ENCODE assay signal across 21 cellular contexts in genomic region chr1:2165636-2166035, GRCh38. TPM values are rescaled to one million over a fixed set of nuclear protein-coding genes. Genes with fewer than 3 reads are reported as not detected.
DNase-seq lines count a peak whose midpoint lies in the region; ATAC-seq, FAIRE-seq and TF ChIP-seq lines count a peak whose summit lies in the region.
"Had no signal": no experiment of that assay in that cellular context is flagged by ENCODE, and none has a peak within 500 bp of the region (broad histone marks: within the 10 kb centered on the region; RNA-seq: fewer than 3 reads in every experiment).

No MANE protein-coding gene starts in this region.

- peaks cover 0 to 31% of the 10 kb centered on the region in 2 experiments; a peak in 2 of 5 replicates for H3K4me1 ChIP-seq in K562 (replicated peaks in 1 of 2; ENCODE audit: control insufficient read depth in 2 of 2, insufficient read depth in 2 of 2, low read length in 2 of 2)
- no peaks in the 10 kb centered on the region for H3K4me1 ChIP-seq in spleen
- H3K4me1 ChIP-seq: BE2C, HAP-1 had no signal

- H3K9me3 ChIP-seq in K562 (replicated peaks; ENCODE audit: control insufficient read depth, insufficient read depth, low read depth, low read length) (peaks cover 10% of the 10 kb centered on the region), spleen (peaks cover 0 to 13% (median 0%) of the 10 kb centered on the region in 8 donors)
- H3K9me3 ChIP-seq: BE2C, HAP-1 had no signal

- BruUV-seq in K562 (replicated peaks; lab: Mats Ljungman, UMichigan): no TSS peak

- H3K9me1 ChIP-seq in K562 (ENCODE audit: control insufficient read depth, insufficient read depth, low read length): no peaks in the 10 kb centered on the region

- no peak for FAIRE-seq in K562 (lab: Jason Lieb, UNC)
- FAIRE-seq: A204.1, D721Med, GM12892 had no signal

- DNase-seq in H7 (peak; percentile 94), K562 (ENCODE audit: extremely low read depth in 1 of 4, low spot score in 3 of 4) (peak in 2 of 4 experiments; percentile 52 to 54), iPS-NIHi7 (ENCODE audit: extremely low spot score) (peak; percentile 82), COLO668 (lab: John Stamatoyannopoulos, UW; ENCODE audit: unreplicated experiment) (no peak), NCI-H446 treated with DMSO at 0.1 percent for 48 hours (lab: John Stamatoyannopoulos, UW) (no peak), spleen (no peak), hepatic stellate cell (ENCODE audit: low spot score) (no peak)
- DNase-seq: COR-L47, DMS153, DMS79 treated with DMSO at 0.1 percent for 48 hours, EL, GDM1, HFFc6, KBM-7 had no signal

- in situ Hi-C loops in K562 (cut with MboI): no loop called here

- intact Hi-C loops in K562 (cut with micrococcal nuclease): no loop called here
- intact Hi-C loops in spleen (cut with DNase I; ENCODE audit: low total_unique reads): no loop called here

- no peak for TF ChIP-seq EP300 in K562 (IDR thresholded peaks at IDR 0.05; ENCODE audit: low read length)

- H3K4me3 ChIP-seq in H7 (ENCODE audit: insufficient read depth, low read depth, low read length): no peak overlapping the region
- H3K4me3 ChIP-seq in K562: no peak overlapping the region
- H3K4me3 ChIP-seq in spleen: no peak overlapping the region
- H3K4me3 ChIP-seq: HAP-1 had no signal

- ATAC-seq in K562: peak; percentile 29; the same call in 2 of the 3 replicates

- H2AFZ ChIP-seq in K562 (ENCODE audit: low read depth, low read length): no peak overlapping the region

- TF ChIP-seq RAD21 in K562 (CRISPR knock-in tag; conservative IDR thresholded peaks at IDR 0.05 in 1 of 2, IDR thresholded peaks at IDR 0.05 in 1 of 2): no peak

- no peak overlapping the region for H3K4me2 ChIP-seq in K562 (ENCODE audit: insufficient read depth, low read length)

- POLR2A ChIA-PET in K562 (lab: Yijun Ruan, JAX): interaction anchor here (1.0 to 2.3 kb wide), 3 partner anchors 9 to 16 kb away, joined by 3 to 5 read pairs (median 3); no protein-coding TSS in a partner anchor

- TF ChIP-seq CTCF in K562 (IDR thresholded peaks at IDR 0.05 in 2 of 3, conservative IDR thresholded peaks at IDR 0.05 in 1 of 3; ENCODE audit: insufficient read depth in 2 of 3, low read depth in 1 of 3, low read length in 3 of 3): no peak
- no peak for TF ChIP-seq CTCF in spleen (IDR thresholded peaks at IDR 0.05 in 8 of 11, conservative IDR thresholded peaks at IDR 0.05 in 3 of 11)

- 12% methylated on average over 18 of the region's 18 CpGs for WGBS in K562 (ENCODE audit: insufficient coverage, low coverage, missing lambda C conversion rate)
- WGBS in spleen, 5 donors: 90 to 93% (median 91%) methylated on average over 14 to 18 of the region's 18 CpGs

- no peak for TF ChIP-seq POLR2A in K562 (conservative IDR thresholded peaks at IDR 0.05)
- no peak for TF ChIP-seq POLR2A in spleen (IDR thresholded peaks at IDR 0.05)

- H4K20me1 ChIP-seq in K562 (replicated peaks; ENCODE audit: control insufficient read depth, insufficient read depth, low read length): no peaks in the 10 kb centered on the region

- no peaks in the 10 kb centered on the region for H3K79me2 ChIP-seq in K562 (ENCODE audit: control insufficient read depth, insufficient read depth, low read length)

- no peak overlapping the region for H3K9ac ChIP-seq in K562 (ENCODE audit: insufficient read depth in 1 of 2, low read depth in 2 of 2, low read length in 2 of 2)

- H3K27me3 ChIP-seq in H7 (ENCODE audit: control insufficient read depth, insufficient read depth, low read length): no peaks in the 10 kb centered on the region
- peaks cover 54 to 96% of the 10 kb centered on the region in 2 experiments for H3K27me3 ChIP-seq in K562 (ENCODE audit: control insufficient read depth in 2 of 2, insufficient read depth in 2 of 2, low read length in 2 of 2)
- H3K27me3 ChIP-seq in spleen (replicated peaks in 1 of 7): no peaks in the 10 kb centered on the region
- H3K27me3 ChIP-seq: BE2C had no signal

- H3K36me3 ChIP-seq in H7 (replicated peaks; ENCODE audit: control insufficient read depth, insufficient read depth, low read length) (no peaks in the 10 kb centered on the region), K562 (ENCODE audit: control insufficient read depth, insufficient read depth, low read length) (no peaks in the 10 kb centered on the region), spleen (peaks cover 0 to 68% (median 8%) of the 10 kb centered on the region in 6 donors)
- H3K36me3 ChIP-seq: BE2C, HAP-1 had no signal

- CTCF ChIA-PET in K562 (lab: Yijun Ruan, JAX; ENCODE audit: low intra/inter-chr PET ratio): no interaction called here

- no peak overlapping the region for H3K27ac ChIP-seq in K562 (ENCODE audit: extremely low read depth, low read depth, low read length)
- no peak overlapping the region for H3K27ac ChIP-seq in spleen
- H3K27ac ChIP-seq: C4-2B, HL-60 had no signal

TF ChIP-seq in K562, 482 proteins besides CTCF, POLR2A, EP300 and RAD21 (continues in another document):
- TF ChIP-seq LCOR (CRISPR knock-in tag; IDR thresholded peaks at IDR 0.05): no peak
- TF ChIP-seq, protein P1, sequence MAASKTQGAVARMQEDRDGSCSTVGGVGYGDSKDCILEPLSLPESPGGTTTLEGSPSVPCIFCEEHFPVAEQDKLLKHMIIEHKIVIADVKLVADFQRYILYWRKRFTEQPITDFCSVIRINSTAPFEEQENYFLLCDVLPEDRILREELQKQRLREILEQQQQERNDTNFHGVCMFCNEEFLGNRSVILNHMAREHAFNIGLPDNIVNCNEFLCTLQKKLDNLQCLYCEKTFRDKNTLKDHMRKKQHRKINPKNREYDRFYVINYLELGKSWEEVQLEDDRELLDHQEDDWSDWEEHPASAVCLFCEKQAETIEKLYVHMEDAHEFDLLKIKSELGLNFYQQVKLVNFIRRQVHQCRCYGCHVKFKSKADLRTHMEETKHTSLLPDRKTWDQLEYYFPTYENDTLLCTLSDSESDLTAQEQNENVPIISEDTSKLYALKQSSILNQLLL (CRISPR knock-in tag; IDR thresholded peaks at IDR 0.05; ENCODE audit: borderline replicate concordance): no peak
- no peak for TF ChIP-seq ESRRA (IDR thresholded peaks at IDR 0.05; ENCODE audit: borderline replicate concordance, low read depth)
- TF ChIP-seq, protein P2, sequence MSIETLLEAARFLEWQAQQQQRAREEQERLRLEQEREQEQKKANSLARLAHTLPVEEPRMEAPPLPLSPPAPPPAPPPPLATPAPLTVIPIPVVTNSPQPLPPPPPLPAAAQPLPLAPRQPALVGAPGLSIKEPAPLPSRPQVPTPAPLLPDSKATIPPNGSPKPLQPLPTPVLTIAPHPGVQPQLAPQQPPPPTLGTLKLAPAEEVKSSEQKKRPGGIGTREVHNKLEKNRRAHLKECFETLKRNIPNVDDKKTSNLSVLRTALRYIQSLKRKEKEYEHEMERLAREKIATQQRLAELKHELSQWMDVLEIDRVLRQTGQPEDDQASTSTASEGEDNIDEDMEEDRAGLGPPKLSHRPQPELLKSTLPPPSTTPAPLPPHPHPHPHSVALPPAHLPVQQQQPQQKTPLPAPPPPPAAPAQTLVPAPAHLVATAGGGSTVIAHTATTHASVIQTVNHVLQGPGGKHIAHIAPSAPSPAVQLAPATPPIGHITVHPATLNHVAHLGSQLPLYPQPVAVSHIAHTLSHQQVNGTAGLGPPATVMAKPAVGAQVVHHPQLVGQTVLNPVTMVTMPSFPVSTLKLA (conservative IDR thresholded peaks at IDR 0.05): no peak
- TF ChIP-seq PREB (CRISPR knock-in tag; IDR thresholded peaks at IDR 0.05): no peak
- TF ChIP-seq E2F4 (CRISPR knock-in tag; IDR thresholded peaks at IDR 0.05; ENCODE audit: low read depth): no peak
- no peak for TF ChIP-seq ILF3 (IDR thresholded peaks at IDR 0.05; ENCODE audit: borderline replicate concordance)

RNA-seq across cellular contexts. Expression of gene FAAP20, which starts 28.9 kb away (rescaled TPM):
- 60.5 and 69.9 TPM in 2 replicates for total RNA-seq in H7 (2014; rRNA removed; shearing (Covaris generic))
- total RNA-seq in K562 (2011; cell fraction: chromatin; rRNA removed; ENCODE audit: low replicate concordance): 32.5 and 87.9 TPM in 2 replicates
- 57.6 and 57.7 TPM in 2 replicates for total RNA-seq in K562 (2011; cell fraction: nucleolus; rRNA removed)
- 37.4 and 38.2 TPM in 2 replicates for total RNA-seq in K562 (2011; cell fraction: nucleoplasm; rRNA removed)
- total RNA-seq in K562 (2014; rRNA removed) (74.4 and 79.5 TPM in 2 replicates), K562 (2014; rRNA removed; fragmentation: Illumina TruSeq; extraction: Trizol) (4.5 and 5.2 TPM in 2 replicates), K562 (2015; rRNA removed; fragmentation: Illumina TruSeq; extraction: Trizol) (13.7 and 15.9 TPM in 2 replicates), K562 (2021) (142 TPM in 2 replicates), spleen (10 to 100 TPM; 20.6 to 64.0 (median 46.6) TPM)
- polyA plus RNA-seq in K562 (2011; rRNA removed) (9.9 and 13.5 TPM in 2 replicates), K562 (2014; fragmentation: Illumina TruSeq; extraction: Trizol) (8.4 and 22.6 TPM in 2 replicates), K562 (2014; fragmentation: Nextera tagmentation; extraction: Ambion mirVana) (1 to 10 TPM in 1 of 2 experiments, under 1 TPM in 1; 0.58 to 1.0 TPM), K562 (2014; rRNA removed) (143 and 153 TPM in 2 replicates), spleen (100 to 1,000 TPM in 1 of 3 donors, 10 to 100 TPM in 2; 66.8 to 113 (median 94.1) TPM)
- polyA plus RNA-seq in K562 (2011; cell fraction: cytosol; rRNA removed): 19.5 and 92.5 TPM in 2 replicates
- polyA plus RNA-seq in K562 (2011; cell fraction: nucleus; rRNA removed): 23.2 and 44.5 TPM in 2 replicates
- polyA plus RNA-seq in K562 (2012): 74.5 and 114 TPM in 2 replicates
- polyA minus RNA-seq in K562 (2011; rRNA and poly(A)+ RNA removed): 3.3 and 3.9 TPM in 2 replicates
- 16.1 and 25.8 TPM in 2 replicates for polyA minus RNA-seq in K562 (2011; cell fraction: cytosol; rRNA and poly(A)+ RNA removed)
- 10.0 and 14.0 TPM in 2 replicates for polyA minus RNA-seq in K562 (2011; cell fraction: nucleus; rRNA and poly(A)+ RNA removed)

Comparison
In these comparisons a context has a peak if more than half of its experiments do, and no peak if none do; other contexts are left out.
1. DNase-seq: peak in H7 (single experiment) and iPS-NIHi7 (single experiment); none in COLO668 (single experiment), NCI-H446 treated with DMSO at 0.1 percent for 48 hours (single experiment), spleen (single experiment) and hepatic stellate cell (single experiment).